14 cellular contexts compared by ENCODE assay signal in genomic region chr17:72878975-72879660, GRCh38.
A peak's percentile ranks its signal among the peaks of the same experiment; 100 is the strongest.
DNase-seq lines count a peak whose midpoint lies in the region; ATAC-seq and TF ChIP-seq lines count a peak whose summit lies in the region.
"Had no signal": no experiment of that assay in that cellular context is flagged by ENCODE, and none has a peak within 500 bp of the region (broad histone marks: within the 10 kb centered on the region; RNA-seq: fewer than 3 reads in every experiment).

No MANE protein-coding gene starts in this region.

- CTCF ChIA-PET in IMR-90 (lab: Yijun Ruan, JAX): no interaction called here
- CTCF ChIA-PET in RWPE1 (lab: Yijun Ruan, JAX): interaction anchor here (0.7 kb wide), 1 partner anchor 154 kb away, joined by 3 read pairs; no protein-coding TSS in a partner anchor

- WGBS in IMR-90 (ENCODE audit: extremely low coverage in 2 of 2, insufficient read length in 1 of 2), 2 experiments: no CpG with 5 or more reads among the region's 6 CpGs

- no peak overlapping the region for H3K23ac ChIP-seq in IMR-90 (ENCODE audit: low read depth, low read length)

- H2BK5ac ChIP-seq in IMR-90 (ENCODE audit: low read depth, low read length, poor library complexity, severe bottlenecking): no peak overlapping the region

- H4K20me1 ChIP-seq in IMR-90 (ENCODE audit: insufficient read depth, low read length) (no peaks in the 10 kb centered on the region), neural cell (ENCODE audit: insufficient read depth) (no peaks in the 10 kb centered on the region)
- H4K20me1 ChIP-seq: BLaER1 treated with 17β-estradiol and CSF1 and Interleukin-3, amounts not matched to agents 10 nM and 100 nM had no signal

- H3K79me2 ChIP-seq in neural cell (replicated peaks; ENCODE audit: insufficient read depth, low read length): no peaks in the 10 kb centered on the region

- H3K27me3 Mint-ChIP-seq in nephron progenitor cell (ENCODE audit: low read depth, poor library complexity): no peaks in the 10 kb centered on the region
- H3K27me3 Mint-ChIP-seq: CD4-positive, CD25-positive, alpha-beta regulatory T cell had no signal

- H3K9me3 Mint-ChIP-seq in nephron progenitor cell: peaks cover 64% of the 10 kb centered on the region

- no peaks in the 10 kb centered on the region for H3K9me2 ChIP-seq in neural cell (ENCODE audit: insufficient read depth, low read length)

- no peak overlapping the region for H3K4me3 Mint-ChIP-seq in nephron progenitor cell
- H3K4me3 Mint-ChIP-seq: CD4-positive, CD25-positive, alpha-beta regulatory T cell had no signal

- H2BK120ac ChIP-seq in IMR-90 (ENCODE audit: low read depth, low read length): no peak overlapping the region

- H3K9me1 ChIP-seq in IMR-90 (ENCODE audit: insufficient read depth, low read length): no peaks in the 10 kb centered on the region

- H3K27ac ChIP-seq in IMR-90 (ENCODE audit: insufficient read depth, low read length): no peak overlapping the region
- no peak overlapping the region for H3K27ac ChIP-seq in RWPE1
- H3K27ac ChIP-seq in neural cell (ENCODE audit: low read length): peak overlapping the region; percentile 36
- H3K27ac ChIP-seq: BLaER1 treated with 17β-estradiol and CSF1 and Interleukin-3, amounts not matched to agents 10 nM and 100 nM; HL-60 had no signal

- no peak overlapping the region for H3K56ac ChIP-seq in IMR-90 (ENCODE audit: extremely low read depth, insufficient read depth, low read length)

- ATAC-seq in IMR-90 (ENCODE audit: low read depth): no peak
- ATAC-seq in HG02973 (IDR thresholded peaks at IDR 0.05; ENCODE audit: unreplicated experiment): no peak
- ATAC-seq: HCT116 had no signal

- no peak for TF ChIP-seq EP300 in neural cell (conservative IDR thresholded peaks at IDR 0.05; ENCODE audit: poor library complexity, severe bottlenecking)

- DNase-seq in IMR-90 (no peak), RWPE1 (ENCODE audit: low spot score) (peak; percentile 34), epithelial cell of esophagus (ENCODE audit: low read depth) (peak; percentile 57), nephron progenitor cell (no peak), MG63 (no peak)
- DNase-seq: ACHN; CD4-positive, CD25-positive, alpha-beta regulatory T cell; DMS53; GF-D8 had no signal

- TF ChIP-seq RAD21 in IMR-90 (IDR thresholded peaks at IDR 0.05; ENCODE audit: low read length) (no peak), neural cell (conservative IDR thresholded peaks at IDR 0.05) (no peak)

- no peak overlapping the region for H3K27ac Mint-ChIP-seq in nephron progenitor cell
- H3K27ac Mint-ChIP-seq: CD4-positive, CD25-positive, alpha-beta regulatory T cell had no signal

- H3K9ac ChIP-seq in IMR-90 (ENCODE audit: low read depth, low read length): no peak overlapping the region
- no peak overlapping the region for H3K9ac ChIP-seq in neural cell (ENCODE audit: low read length)
- H3K9ac ChIP-seq: BLaER1 treated with 17β-estradiol and CSF1 and Interleukin-3, amounts not matched to agents 10 nM and 100 nM had no signal

- no peak overlapping the region for H3K4ac ChIP-seq in IMR-90 (ENCODE audit: low read depth, low read length)

- intact Hi-C loops in IMR-90 (cut with micrococcal nuclease): no loop called here

- no peak overlapping the region for H2AK9ac ChIP-seq in IMR-90 (replicated peaks; ENCODE audit: low read depth, low read length, poor library complexity)

- no peak overlapping the region for H4K91ac ChIP-seq in IMR-90 (ENCODE audit: insufficient read depth, low read depth, low read length)

- no peak overlapping the region for H3K14ac ChIP-seq in IMR-90 (replicated peaks; ENCODE audit: low read depth, low read length)

- no peak overlapping the region for H4K5ac ChIP-seq in IMR-90 (ENCODE audit: low read depth, low read length)

- in situ Hi-C loops in IMR-90 (cut with MboI; ENCODE audit: low sequenced_read_pairs): no loop called here

- no peaks in the 10 kb centered on the region for H3K27me3 ChIP-seq in IMR-90 (ENCODE audit: control insufficient read depth, insufficient read depth, low read length)
- H3K27me3 ChIP-seq in neural cell (ENCODE audit: insufficient read depth, low read depth, low read length): no peaks in the 10 kb centered on the region
- H3K27me3 ChIP-seq in MG63: no peaks in the 10 kb centered on the region
- H3K27me3 ChIP-seq: BLaER1 treated with 17β-estradiol and CSF1 and Interleukin-3, amounts not matched to agents 10 nM and 100 nM had no signal

- H3K36me3 ChIP-seq in IMR-90 (ENCODE audit: control insufficient read depth, insufficient read depth, low read length) (peaks cover 5% of the 10 kb centered on the region; the same call in 1 of the 2 replicates), neural cell (ENCODE audit: insufficient read depth, low read length) (no peaks in the 10 kb centered on the region), MG63 (no peaks in the 10 kb centered on the region)

- H3K36me3 Mint-ChIP-seq in nephron progenitor cell (ENCODE audit: low read depth): peaks cover 44% of the 10 kb centered on the region

- H2AK5ac ChIP-seq in IMR-90 (ENCODE audit: low read depth, low read length): no peak overlapping the region

- no peak overlapping the region for H2AFZ ChIP-seq in IMR-90 (replicated peaks; ENCODE audit: low read length, poor library complexity)
- H2AFZ ChIP-seq in neural cell (ENCODE audit: low read depth, low read length): no peak overlapping the region

- H3K9me3 ChIP-seq in IMR-90 (ENCODE audit: control insufficient read depth, insufficient read depth, low read length): peaks cover 15% of the 10 kb centered on the region
- no peaks in the 10 kb centered on the region for H3K9me3 ChIP-seq in neural cell (ENCODE audit: low read length)
- H3K9me3 ChIP-seq in MG63: peaks cover 36% of the 10 kb centered on the region

- no peak for TF ChIP-seq CTCF in IMR-90 (conservative IDR thresholded peaks at IDR 0.05; ENCODE audit: low read depth, low read length)
- no peak for TF ChIP-seq CTCF in RWPE1 (conservative IDR thresholded peaks at IDR 0.05; ENCODE audit: low read depth)
- no peak for TF ChIP-seq CTCF in epithelial cell of esophagus (IDR thresholded peaks at IDR 0.05; ENCODE audit: insufficient read depth, low read depth, low read length, missing control alignments)
- no peak for TF ChIP-seq CTCF in neural cell (IDR thresholded peaks at IDR 0.05; ENCODE audit: poor library complexity, severe bottlenecking)
- no peak for TF ChIP-seq CTCF in nephron progenitor cell (IDR thresholded peaks at IDR 0.05)

- BruUV-seq in IMR-90 (replicated peaks; lab: Mats Ljungman, UMichigan): no TSS peak

- no peak overlapping the region for H3K4me2 ChIP-seq in IMR-90 (ENCODE audit: low read depth, low read length)
- H3K4me2 ChIP-seq in neural cell (ENCODE audit: low read length): no peak overlapping the region
- H3K4me2 ChIP-seq: BLaER1 treated with 17β-estradiol and CSF1 and Interleukin-3, amounts not matched to agents 10 nM and 100 nM had no signal

- H3K4me1 Mint-ChIP-seq in nephron progenitor cell: no peaks in the 10 kb centered on the region

- no peak overlapping the region for H2BK20ac ChIP-seq in IMR-90 (ENCODE audit: low read depth, low read length)

- dilution Hi-C loops in IMR-90 (cut with HindIII; ENCODE audit: low sequenced_read_pairs, unreplicated experiment): no loop called here

- no peaks in the 10 kb centered on the region for H3K4me1 ChIP-seq in IMR-90 (ENCODE audit: control insufficient read depth, insufficient read depth, low read length)
- H3K4me1 ChIP-seq: BLaER1 treated with 17β-estradiol and CSF1 and Interleukin-3, amounts not matched to agents 10 nM and 100 nM had no signal

- TF ChIP-seq POLR2A in IMR-90 (IDR thresholded peaks at IDR 0.05; ENCODE audit: low read depth, low read length): no peak

- H3K18ac ChIP-seq in IMR-90 (ENCODE audit: low read depth, low read length): no peak overlapping the region

- H4K8ac ChIP-seq in IMR-90 (ENCODE audit: low read depth in 2 of 2, low read length in 2 of 2): no peak overlapping the region

- POLR2A ChIA-PET in IMR-90 (lab: Charles Lee; ENCODE audit: unreplicated experiment): no interaction called here
- POLR2A ChIA-PET in RWPE1 (lab: Yijun Ruan, JAX; ENCODE audit: low non-redundant PET): no interaction called here

- no peaks in the 10 kb centered on the region for H3K79me1 ChIP-seq in IMR-90 (ENCODE audit: low read depth in 1 of 2, low read length in 2 of 2)

- H3K4me3 ChIP-seq in IMR-90 (ENCODE audit: insufficient read depth, low read depth, low read length) (no peak overlapping the region), epithelial cell of esophagus (ENCODE audit: low read length) (no peak overlapping the region), neural cell (ENCODE audit: low read length) (no peak overlapping the region), MG63 (no peak overlapping the region)
- H3K4me3 ChIP-seq: BLaER1 treated with 17β-estradiol and CSF1 and Interleukin-3, amounts not matched to agents 10 nM and 100 nM had no signal

- H2BK15ac ChIP-seq in IMR-90 (ENCODE audit: low read depth, low read length): no peak overlapping the region

- H3F3A ChIP-seq in neural cell (ENCODE audit: insufficient read depth, low read length, poor library complexity, severe bottlenecking): no peaks in the 10 kb centered on the region

TF ChIP-seq in IMR-90, 13 proteins besides CTCF, POLR2A, EP300 and RAD21:
- TF ChIP-seq CEBPB (IDR thresholded peaks at IDR 0.05; ENCODE audit: low read depth, low read length): 0 out of 2 replicates have a peak, but pooled peaks have one; percentile 28
- TF ChIP-seq ELK1 (IDR thresholded peaks at IDR 0.05; ENCODE audit: borderline replicate concordance, low read depth, low read length): no peak

TF ChIP-seq in neural cell, 6 proteins besides CTCF, POLR2A, EP300 and RAD21 (continues in another document):
- no peak for TF ChIP-seq TAF1 (IDR thresholded peaks at IDR 0.05; ENCODE audit: low read depth)
- no peak for TF ChIP-seq EZH2 (IDR thresholded peaks at IDR 0.05; ENCODE audit: borderline replicate concordance, insufficient read depth, low read length, poor library complexity, severe bottlenecking)
- TF ChIP-seq MXI1 (conservative IDR thresholded peaks at IDR 0.05; ENCODE audit: poor library complexity, severe bottlenecking): no peak

Comparison
In these comparisons a context has a peak if more than half of its experiments do, and no peak if none do; other contexts are left out.
1. DNase-seq: peak in RWPE1 (single experiment) and epithelial cell of esophagus (single experiment); none in IMR-90 (single experiment), nephron progenitor cell (single experiment) and MG63 (single experiment).